8 cellular contexts compared by ENCODE assay signal in the genomic region with DNA sequence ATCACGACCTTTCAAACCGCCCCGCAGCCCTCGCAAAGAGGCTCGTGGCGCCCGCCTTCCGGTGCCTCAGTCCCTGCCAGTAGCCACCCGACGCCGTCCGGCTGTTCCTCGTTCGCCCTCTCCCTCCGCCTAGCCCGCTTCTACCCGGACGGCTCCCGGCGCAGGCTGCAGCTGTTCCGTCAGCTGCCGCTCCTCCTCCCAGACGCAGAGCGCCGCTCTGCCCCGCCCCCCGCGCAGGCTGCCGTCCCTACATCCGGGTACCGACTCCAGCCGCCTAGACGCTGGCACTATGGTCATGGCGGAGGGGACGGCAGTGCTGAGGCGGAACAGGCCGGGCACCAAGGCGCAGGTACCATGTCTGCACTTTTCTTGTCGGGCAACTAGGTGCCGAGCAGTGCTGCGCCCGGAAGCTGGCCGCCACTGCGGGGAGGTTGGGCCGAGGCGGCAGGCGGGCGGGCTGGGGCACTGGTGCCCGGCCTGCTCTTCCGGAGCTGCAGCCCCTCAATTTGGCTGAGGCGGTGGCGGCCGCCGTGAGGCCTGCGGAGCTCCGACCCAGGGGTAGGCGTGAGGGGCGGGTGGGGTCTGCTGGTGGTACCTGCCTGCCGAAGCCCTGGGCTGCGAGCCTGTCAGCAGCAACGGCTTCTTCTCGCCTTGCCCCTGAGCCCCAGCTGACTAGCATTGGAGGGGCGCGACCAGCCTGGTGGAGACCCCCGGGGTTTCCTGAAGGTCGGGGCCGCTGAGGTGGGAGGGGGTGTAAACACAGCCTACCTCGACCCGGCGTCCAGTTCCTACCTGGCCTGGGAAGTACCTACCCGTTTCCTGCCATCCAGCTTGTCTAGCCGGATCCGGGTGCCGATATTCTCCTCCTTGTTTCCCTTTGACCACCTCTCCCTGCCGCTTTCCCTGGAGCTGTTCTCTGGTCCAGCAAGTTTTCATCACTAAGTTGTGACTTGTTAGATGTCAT. TPM values are rescaled to one million over a fixed set of nuclear protein-coding genes. Genes with fewer than 3 reads are reported as not detected.
DNase-seq lines count a peak whose midpoint lies in the region; ATAC-seq, FAIRE-seq and TF ChIP-seq lines count a peak whose summit lies in the region.

A gene (plus strand): TSS at position 269 of the 964 bp plus-strand sequence. CDS start 21 bp downstream, at position 290.

- H3K27ac Mint-ChIP-seq in natural killer cell treated with Interleukin-12 subunit alpha and Interleukin-12 subunit beta and Interleukin-15 and Interleukin-18, amount 100 ng/mL, for 72 hours = peak within 1 kb of the TSS; percentile 95 to 98

- H3K9me2 ChIP-seq in Loucy (replicated peaks; ENCODE audit: low read depth, low read length) = no peaks in the 10 kb centered on the region

- H3F3A ChIP-seq in Loucy (ENCODE audit: low read depth) = no peaks in the 10 kb centered on the region

- H3K36me3 ChIP-seq in Loucy (ENCODE audit: insufficient read depth, low read length) = no peaks in the 10 kb centered on the region

- H3K36me3 Mint-ChIP-seq in natural killer cell treated with Interleukin-12 subunit alpha and Interleukin-12 subunit beta and Interleukin-15 and Interleukin-18, amount 100 ng/mL, for 72 hours = peaks cover 9% of the 10 kb centered on the region

- H3K4me1 Mint-ChIP-seq in natural killer cell treated with Interleukin-12 subunit alpha and Interleukin-12 subunit beta and Interleukin-15 and Interleukin-18, amount 100 ng/mL, for 72 hours (ENCODE audit: low read depth in 2 of 2) = peaks cover 28 to 33% of the 10 kb centered on the region in 2 donors

- TF ChIP-seq CTCF in Loucy (conservative IDR thresholded peaks at IDR 0.05; ENCODE audit: low read length) = no peak

- H3K4me3 ChIP-seq in Loucy (ENCODE audit: low read length, poor library complexity, severe bottlenecking) = peak within 1 kb of the TSS; percentile 84

- FAIRE-seq in H54 (lab: Jason Lieb, UNC) = peak; percentile 77

- H3K4me2 ChIP-seq in Loucy (ENCODE audit: low read depth, low read length, poor library complexity, severe bottlenecking) = peak within 1 kb of the TSS; percentile 93

- H3K4me1 ChIP-seq in Loucy (ENCODE audit: insufficient read depth, low read length, poor library complexity, severe bottlenecking) = peaks cover 39% of the 10 kb centered on the region

- peak within 1 kb of the TSS; percentile 93 for H3K4me3 Mint-ChIP-seq in natural killer cell treated with Interleukin-12 subunit alpha and Interleukin-12 subunit beta and Interleukin-15 and Interleukin-18, amount 100 ng/mL, for 72 hours

- TF ChIP-seq POLR2A in H54 (IDR thresholded peaks at IDR 0.05; ENCODE audit: low read depth, low read length) = peak; percentile 87
- peak; percentile 93 for TF ChIP-seq POLR2A in Raji (IDR thresholded peaks at IDR 0.05; ENCODE audit: insufficient read depth, low read depth, low read length)

- no peaks in the 10 kb centered on the region for H3K9me3 ChIP-seq in Loucy (ENCODE audit: insufficient read depth, low read depth, low read length)

- H4K20me1 ChIP-seq in Loucy (ENCODE audit: insufficient read depth, low read length, poor library complexity, severe bottlenecking) = peaks cover 34% of the 10 kb centered on the region

- ATAC-seq in natural killer cell treated with Interleukin-12 subunit alpha and Interleukin-12 subunit beta and Interleukin-15 and Interleukin-18, amount 100 ng/mL, for 72 hours = peak; percentile 98 to 99
- peak; percentile 97 for ATAC-seq in stimulated activated naive CD8-positive, alpha-beta T cell treated with anti-CD3 and anti-CD28 coated beads, Interleukin-15, Interleukin-2, amounts not matched to agents 100 U/mL and 50 U/mL, for 24 hours

- DNase-seq in EL = peak; percentile 94
- peak; percentile 89 for DNase-seq in H54 (ENCODE audit: insufficient read length, low spot score)
- DNase-seq in activated T-helper 9 cell treated with anti-CD3 and anti-CD28 coated beads, Interleukin-2, amount 50 U/mL, for 16 hours (ENCODE audit: low read depth) = peak; percentile 90
- peak; percentile 90 for DNase-seq in fibroblast of peridontal ligament (ENCODE audit: extremely low read depth)
- DNase-seq in natural killer cell treated with Interleukin-12 subunit alpha and Interleukin-12 subunit beta and Interleukin-15 and Interleukin-18, amount 100 ng/mL, for 72 hours (ENCODE audit: low spot score) = peak; percentile 96
- peak; percentile 96 for DNase-seq in stimulated activated naive CD8-positive, alpha-beta T cell treated with anti-CD3 and anti-CD28 coated beads, Interleukin-15, Interleukin-2, amounts not matched to agents 100 U/mL and 50 U/mL, for 24 hours

- H3K27me3 ChIP-seq in Loucy (ENCODE audit: insufficient read depth, low read length, poor library complexity, severe bottlenecking) = no peaks in the 10 kb centered on the region

- peaks cover 66% of the 10 kb centered on the region for H3K79me2 ChIP-seq in Loucy (ENCODE audit: insufficient read depth, low read length)

- H2AFZ ChIP-seq in Loucy (ENCODE audit: low read length) = peak within 1 kb of the TSS; percentile 91

- H3K9me3 Mint-ChIP-seq in natural killer cell treated with Interleukin-12 subunit alpha and Interleukin-12 subunit beta and Interleukin-15 and Interleukin-18, amount 100 ng/mL, for 72 hours = no peaks in the 10 kb centered on the region

- no peaks in the 10 kb centered on the region for H3K27me3 Mint-ChIP-seq in natural killer cell treated with Interleukin-12 subunit alpha and Interleukin-12 subunit beta and Interleukin-15 and Interleukin-18, amount 100 ng/mL, for 72 hours

- peak within 1 kb of the TSS; percentile 92 for H3K9ac ChIP-seq in Loucy (ENCODE audit: low read depth, low read length, poor library complexity, severe bottlenecking)

RNA-seq across cellular contexts. Expression of the gene that starts here (rescaled TPM):
- total RNA-seq in natural killer cell treated with Interleukin-12 subunit alpha and Interleukin-12 subunit beta and Interleukin-15 and Interleukin-18, amount 100 ng/mL, for 72 hours = 10 to 100 TPM; 16.9 to 25.7 TPM

Comparison
In these comparisons a context has a peak if more than half of its experiments do, and no peak if none do; other contexts are left out.
1. Peak in every context shown above with its lines: DNase-seq, ATAC-seq and H3K4me3 ChIP-seq.